Comparison of ENCODE assay signal across 8 cellular contexts in the genomic region with DNA sequence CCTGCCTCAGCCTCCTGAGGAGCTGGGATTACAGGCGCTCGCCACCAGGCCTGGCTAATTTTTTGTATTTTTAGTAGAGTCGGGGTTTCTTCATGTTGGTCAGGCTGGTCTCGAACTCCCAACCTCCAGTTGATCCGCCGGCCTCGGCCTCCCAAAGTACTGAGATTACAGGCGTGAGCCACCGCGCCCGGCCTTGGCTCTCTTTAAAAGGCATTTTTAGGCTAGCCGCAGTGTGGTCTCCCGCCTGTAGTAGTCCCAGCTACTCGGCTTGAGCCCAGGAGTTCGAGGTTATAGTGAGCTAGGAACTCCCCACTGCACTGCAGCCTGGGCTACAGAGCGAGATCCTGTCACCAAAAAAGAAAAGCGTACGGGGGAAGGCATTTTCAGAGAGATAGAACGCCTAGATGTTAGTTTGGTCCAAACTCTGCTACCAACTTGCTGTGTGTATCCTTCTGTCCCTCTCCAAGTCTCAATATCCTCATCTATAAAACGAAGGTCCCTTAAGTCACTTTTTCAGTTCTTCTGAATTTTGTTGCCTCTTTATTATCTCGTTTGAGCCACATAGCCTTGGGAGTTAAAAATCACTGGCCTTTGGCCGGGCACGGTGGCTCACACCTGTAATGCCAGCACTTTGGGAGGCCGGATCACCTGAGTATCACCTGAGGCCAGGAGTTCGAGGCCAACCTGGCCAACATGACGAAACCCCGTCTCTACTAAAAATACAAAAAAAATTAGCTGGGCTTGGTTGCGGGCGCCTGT. TPM values are rescaled to one million over a fixed set of nuclear protein-coding genes. Genes with fewer than 3 reads are reported as not detected.
DNase-seq lines count a peak whose midpoint lies in the region; TF ChIP-seq lines count a peak whose summit lies in the region.

No MANE protein-coding gene starts in this region.

- H3K27ac Mint-ChIP-seq in immature natural killer cell: peak overlapping the region; percentile 94 to 100 (median 96)

- H3K36me3 ChIP-seq in adrenal gland (replicated peaks in 1 of 2): peaks cover 0 to 36% of the 10 kb centered on the region in 2 donors

- H3K36me3 Mint-ChIP-seq in immature natural killer cell: peaks cover 11 to 23% (median 13%) of the 10 kb centered on the region in 3 donors

- H3K9me3 Mint-ChIP-seq in immature natural killer cell: peaks cover 0 to 2% (median 0%) of the 10 kb centered on the region in 6 donors

- peaks cover 3 to 9% of the 10 kb centered on the region in 2 donors for H3K4me1 ChIP-seq in adrenal gland (replicated peaks in 1 of 2)

- H3K27ac ChIP-seq in adrenal gland: peak overlapping the region; percentile 33 to 86 (median 81)

- intact Hi-C loops in adrenal gland (cut with DNase I): loop anchor here in 1 of 2 donors (10.0 kb wide), 1 partner anchor 65 kb away; no protein-coding TSS in a partner anchor

- WGBS in adrenal gland, 4 donors: 38 to 48% (median 39%) methylated on average over 21 to 29 of the region's 29 CpGs

- TF ChIP-seq CTCF in adrenal gland (IDR thresholded peaks at IDR 0.05): peak in 4 of 6 experiments; percentile 18 to 45 (median 24)

- peak overlapping the region in 3 of 4 donors; percentile 62 to 72 (median 64) for H3K4me3 ChIP-seq in adrenal gland

- H3K4me1 Mint-ChIP-seq in immature natural killer cell: peaks cover 37 to 46% of the 10 kb centered on the region in 2 donors

- DNase-seq in NCI-H2081 (lab: John Stamatoyannopoulos, UW) (peak; percentile 16), NCI-H2081 treated with DMSO at 0.1 percent for 48 hours (lab: John Stamatoyannopoulos, UW) (no peak), OCI-M1 (lab: John Stamatoyannopoulos, UW) (peak; percentile 64), adrenal gland (peak in 6 of 7 donors; percentile 23 to 59 (median 49)), immature natural killer cell (no peak), superior temporal gyrus (ENCODE audit: extremely low spot score) (no peak), middle frontal gyrus (ENCODE audit: extremely low spot score, low spot score) (no peak)
- DNase-seq in stimulated activated CD4-positive, alpha-beta T cell treated with anti-CD3 and anti-CD28 coated beads, Interleukin-1b, Interleukin-23, amount 100 ng/mL, for 24 hours (ENCODE audit: low read depth in 4 of 4, low spot score in 1 of 4): peak in 3 of 4 experiments; percentile 7 to 31 (median 12)

- H3K27me3 Mint-ChIP-seq in immature natural killer cell (ENCODE audit: low read depth in 3 of 3): peaks cover 13 to 20% (median 15%) of the 10 kb centered on the region in 3 donors

- H3K9me3 ChIP-seq in adrenal gland (replicated peaks in 1 of 3): no peaks in the 10 kb centered on the region

- peak overlapping the region; percentile 89 to 99 (median 92) for H3K4me3 Mint-ChIP-seq in immature natural killer cell

- H3K27me3 ChIP-seq in adrenal gland: no peaks in the 10 kb centered on the region

- no peak for TF ChIP-seq POLR2A in adrenal gland (IDR thresholded peaks at IDR 0.05)

RNA-seq across cellular contexts. Expression of gene MED18, which starts 0.7 kb away (rescaled TPM):
- total RNA-seq in adrenal gland: 10 to 100 TPM in 7 of 8 donors, 1 to 10 TPM in 1; 9.3 to 26.3 (median 15.4) TPM
- polyA plus RNA-seq in adrenal gland (10 to 100 TPM; 16.7 to 27.2 (median 18.1) TPM), immature natural killer cell (10 to 100 TPM in 1 of 3 donors, 1 to 10 TPM in 2; 2.3 to 15.8 (median 4.5) TPM)

RNA-seq across cellular contexts. Expression of gene PHACTR4, which starts 40.0 kb away (rescaled TPM):
- total RNA-seq in adrenal gland: 10 to 100 TPM; 16.0 to 32.8 (median 23.0) TPM
- polyA plus RNA-seq in adrenal gland (10 to 100 TPM; 14.8 to 44.8 (median 34.0) TPM), immature natural killer cell (10 to 100 TPM in 1 of 3 donors, 1 to 10 TPM in 2; 4.2 to 22.5 (median 6.9) TPM)

Comparison
In these comparisons a context has a peak if more than half of its experiments do, and no peak if none do; other contexts are left out.
1. DNase-seq: peak in NCI-H2081 (2 of 2), OCI-M1 (single experiment), adrenal gland (6 of 7) and stimulated activated CD4-positive, alpha-beta T cell treated with anti-CD3 and anti-CD28 coated beads, Interleukin-1b, Interleukin-23, amount 100 ng/mL, for 24 hours (3 of 4); none in NCI-H2081 treated with DMSO at 0.1 percent for 48 hours (single experiment), immature natural killer cell (0 of 3), superior temporal gyrus (single experiment) and middle frontal gyrus (single experiment).